In genomic region chr4:158169931-158170690, GRCh38 we compare ENCODE assay signal across 9 cellular contexts. TPM values are rescaled to one million over a fixed set of nuclear protein-coding genes. Genes with fewer than 3 reads are reported as not detected.
A peak's percentile ranks its signal among the peaks of the same experiment; 100 is the strongest.
DNase-seq lines count a peak whose midpoint lies in the region; ATAC-seq and TF ChIP-seq lines count a peak whose summit lies in the region.
"Had no signal": no experiment of that assay in that cellular context is flagged by ENCODE, and none has a peak within 500 bp of the region (broad histone marks: within the 10 kb centered on the region; RNA-seq: fewer than 3 reads in every experiment).

No MANE protein-coding gene starts in this region.

- peak overlapping the region; percentile 34 to 95 (median 68) for H3K4me3 ChIP-seq in adrenal gland
- peak overlapping the region; percentile 69 to 90 (median 82) for H3K4me3 ChIP-seq in subcutaneous abdominal adipose tissue (ENCODE audit: low read depth in 1 of 5, low read length in 5 of 5)

- CTCF ChIA-PET in T-cell (lab: Charles Lee), result no interaction called here

- intact Hi-C loops in adrenal gland (cut with DNase I), result loop anchor here (5.0 kb wide), 1 partner anchor 178 kb away; no protein-coding TSS in a partner anchor

- H3K36me3 Mint-ChIP-seq in HFFc6 (ENCODE audit: low read depth) (no peaks in the 10 kb centered on the region), T-cell (no peaks in the 10 kb centered on the region)

- H3K27me3 Mint-ChIP-seq in HFFc6 (ENCODE audit: insufficient read depth) (no peaks in the 10 kb centered on the region; the same call in 1 of the 2 replicates), T-cell (peaks cover 20 to 23% of the 10 kb centered on the region in 2 donors)

- H3K27ac Mint-ChIP-seq in HFFc6 (no peak overlapping the region), T-cell (no peak overlapping the region)

- no peaks in the 10 kb centered on the region for H3K27me3 ChIP-seq in adrenal gland
- no peaks in the 10 kb centered on the region for H3K27me3 ChIP-seq in subcutaneous abdominal adipose tissue (ENCODE audit: control insufficient read depth in 5 of 5, insufficient read depth in 4 of 5, low read length in 5 of 5)

- 6 to 15% (median 9%) methylated on average over 13 to 18 of the region's 18 CpGs for WGBS in adrenal gland, 4 donors

- H3K9me3 Mint-ChIP-seq in HFFc6 (no peaks in the 10 kb centered on the region), T-cell (no peaks in the 10 kb centered on the region)

- H3K4me3 Mint-ChIP-seq in HFFc6 (peak overlapping the region; percentile 57; the same call in 1 of the 2 replicates), T-cell (no peak overlapping the region)

- TF ChIP-seq POLR2A in adrenal gland (IDR thresholded peaks at IDR 0.05), result peak in 1 of 2 donors; percentile 26

- POLR2A ChIA-PET in T-cell (lab: Charles Lee), result no interaction called here

- H3K9ac ChIP-seq in subcutaneous abdominal adipose tissue (ENCODE audit: low read length in 5 of 5), result peak overlapping the region; percentile 33 to 88 (median 85)
- H3K9ac ChIP-seq: SK-N-SH had no signal

- DNase-seq in HFFc6, result no peak
- DNase-seq in adrenal gland, result no peak
- peak; percentile 21 for DNase-seq in kidney glomerular epithelial cell (lab: John Stamatoyannopoulos, UW)
- DNase-seq in stimulated activated CD4-positive, alpha-beta T cell treated with anti-CD3 and anti-CD28 coated beads, Interleukin-4, amount 100 ng/mL, for 1 hour, result no peak
- no peak for DNase-seq in T-cell
- no peak for DNase-seq in activated CD4-positive, CD25-positive, alpha-beta regulatory T cell (lab: John Stamatoyannopoulos, UW)
- DNase-seq: SK-N-SH had no signal

- peaks cover 28% of the 10 kb centered on the region for H3K4me1 Mint-ChIP-seq in HFFc6 (ENCODE audit: low read depth)
- H3K4me1 Mint-ChIP-seq in T-cell, result peaks cover 1 to 6% (median 2%) of the 10 kb centered on the region in 3 donors

- peak overlapping the region; percentile 68 to 94 (median 87) for H3K27ac ChIP-seq in adrenal gland
- H3K27ac ChIP-seq in subcutaneous abdominal adipose tissue (ENCODE audit: low read depth, low read length), result peak overlapping the region; percentile 81

- H3K9me3 ChIP-seq in adrenal gland (replicated peaks in 1 of 3) (no peaks in the 10 kb centered on the region), subcutaneous abdominal adipose tissue (ENCODE audit: control insufficient read depth in 5 of 5, low read length in 5 of 5) (no peaks in the 10 kb centered on the region)
- H3K9me3 ChIP-seq: SK-N-SH had no signal

- ATAC-seq in T-cell (replicated peaks in 1 of 4) (no peak), GM18517 (IDR thresholded peaks at IDR 0.05; ENCODE audit: unreplicated experiment) (no peak)

- H3K4me1 ChIP-seq in adrenal gland (replicated peaks in 1 of 2), result peaks cover 43 to 57% of the 10 kb centered on the region in 2 donors
- H3K4me1 ChIP-seq in subcutaneous abdominal adipose tissue (ENCODE audit: control insufficient read depth in 5 of 5, insufficient read depth in 5 of 5, low read length in 5 of 5), result peaks cover 0 to 86% (median 82%) of the 10 kb centered on the region in 5 donors

- H3K36me3 ChIP-seq in adrenal gland (replicated peaks in 1 of 2) (no peaks in the 10 kb centered on the region), subcutaneous abdominal adipose tissue (ENCODE audit: control insufficient read depth in 5 of 5, insufficient read depth in 5 of 5, low read length in 5 of 5) (no peaks in the 10 kb centered on the region)

- no peak for TF ChIP-seq CTCF in HFFc6 (IDR thresholded peaks at IDR 0.05)
- TF ChIP-seq CTCF in adrenal gland (IDR thresholded peaks at IDR 0.05), result no peak

RNA-seq across cellular contexts. Expression of gene GASK1B, which starts 2.7 kb away (rescaled TPM):
- total RNA-seq in HFFc6 (2021; fragmentation: NEBNext Ultra II Directional; extraction: Animal tissue kit (Norgen Biotek cat#: 25700)), result 1 to 10 TPM; 1.7 to 8.5 (median 6.9) TPM
- total RNA-seq in adrenal gland, result 100 to 1,000 TPM; 120 to 556 (median 434) TPM
- polyA plus RNA-seq in adrenal gland, result 100 to 1,000 TPM in 1 of 3 donors, 10 to 100 TPM in 2; 35.4 to 165 (median 38.1) TPM
- total RNA-seq in T-cell, result under 1 TPM in 3 of 5 donors, not detected in 2; 0.30 to 0.57 (median 0.41) TPM

RNA-seq across cellular contexts. Expression of gene TMEM144, which starts 40.2 kb away (rescaled TPM):
- under 1 TPM in 5 of 6 experiments, not detected in 1; 0.18 to 0.34 (median 0.29) TPM for total RNA-seq in HFFc6 (2021; fragmentation: NEBNext Ultra II Directional; extraction: Animal tissue kit (Norgen Biotek cat#: 25700))
- total RNA-seq in adrenal gland, result 10 to 100 TPM; 14.4 to 55.4 (median 23.4) TPM
- polyA plus RNA-seq in adrenal gland, result 10 to 100 TPM; 10.1 to 18.7 (median 14.0) TPM
- under 1 TPM in 2 of 5 donors, not detected in 3; 0.09 to 0.32 TPM for total RNA-seq in T-cell
- polyA plus RNA-seq: SK-N-SH had no signal

Comparison
In these comparisons a context has a peak if more than half of its experiments do, and no peak if none do; other contexts are left out.
1. RNA of gene GASK1B, which starts 2.7 kb away (total RNA-seq): 120 to 556 TPM in adrenal gland; 1.7 to 8.5 TPM in HFFc6 and 0.30 to 0.57 TPM in T-cell; every median in the first group is over 10 times any median in the second.
2. RNA of gene TMEM144, which starts 40.2 kb away (total RNA-seq): 14.4 to 55.4 TPM in adrenal gland; 0.18 to 0.34 TPM in HFFc6 and 0.09 to 0.32 TPM in T-cell; every median in the first group is over 10 times any median in the second.